20 cellular contexts compared by ENCODE assay signal in the genomic region with DNA sequence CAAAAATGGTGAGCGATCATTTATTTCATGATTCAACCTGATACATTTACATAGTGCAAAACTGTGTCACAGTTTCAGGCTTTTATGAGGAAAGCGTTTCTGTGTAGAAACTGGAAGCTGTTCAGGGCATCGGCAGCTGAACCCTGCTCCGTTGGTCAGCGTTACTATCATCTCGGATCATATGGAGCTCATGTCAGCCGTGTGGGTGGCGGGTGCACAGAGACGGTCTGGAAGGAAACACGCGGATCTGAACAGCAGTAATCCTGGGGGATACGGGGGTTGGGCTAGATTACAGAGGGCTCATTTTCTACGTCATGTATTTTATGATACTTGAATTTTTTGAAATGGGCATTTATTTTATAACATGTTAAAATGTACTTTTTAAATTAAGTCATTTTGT.
"Had no signal": no experiment of that assay in that cellular context is flagged by ENCODE, and none has a peak within 500 bp of the region (broad histone marks: within the 10 kb centered on the region; RNA-seq: fewer than 3 reads in every experiment).

No MANE protein-coding gene starts in this region.

- ATAC-seq: activated naive CD8-positive, alpha-beta T cell treated with anti-CD3 and anti-CD28 coated beads, Interleukin-2, amount 50 U/mL, for 24 hours; body of pancreas; foreskin keratinocyte; left lobe of liver had no signal

- H3K9me3 Mint-ChIP-seq: activated CD4-positive, alpha-beta memory T cell treated with anti-CD3 and anti-CD28 coated beads, Interleukin-2, amount 10 ng/mL, durations not matched to agents 7 days and 5 days; activated CD4-positive, alpha-beta T cell treated with anti-CD3 and anti-CD28 coated beads, Interleukin-2, amount 10 ng/mL, durations not matched to agents 24 days and 14 days; activated naive CD4-positive, alpha-beta T cell treated with anti-CD3 and anti-CD28 coated beads for 36 hours; activated naive CD8-positive, alpha-beta T cell treated with anti-CD3 and anti-CD28 coated beads, Interleukin-2, amount 50 U/mL, for 24 hours; activated T-helper 2 cell treated with anti-CD3 and anti-CD28 coated beads, Interferon-gamma antibody, Interleukin-2, Interleukin-4, amounts not matched to agents 10 μg/mL and 5 μg/mL and 100 μg/mL, durations not matched to agents 14 hours and 24 hours and 36 hours; naive B cell; type B pancreatic cell had no signal

- H3K27me3 ChIP-seq: body of pancreas, foreskin keratinocyte, neural progenitor cell, sigmoid colon had no signal

- H3K27ac ChIP-seq: body of pancreas, foreskin keratinocyte, neural progenitor cell, sigmoid colon, thoracic aorta had no signal

- H3K9ac ChIP-seq: neural progenitor cell had no signal

- DNase-seq: activated CD4-positive, alpha-beta memory T cell treated with anti-CD3 and anti-CD28 coated beads, Interleukin-2, amount 10 ng/mL, durations not matched to agents 7 days and 5 days; activated CD4-positive, alpha-beta T cell treated with anti-CD3 and anti-CD28 coated beads, Interleukin-2, amount 10 ng/mL, durations not matched to agents 24 days and 14 days; activated naive CD4-positive, alpha-beta T cell treated with anti-CD3 and anti-CD28 coated beads for 36 hours; activated naive CD8-positive, alpha-beta T cell treated with anti-CD3 and anti-CD28 coated beads, Interleukin-2, amount 50 U/mL, for 24 hours; body of pancreas; dermis blood vessel endothelial cell; effector CD8-positive, alpha-beta T cell; foreskin keratinocyte; naive B cell; sigmoid colon; stimulated activated CD4-positive, alpha-beta T cell treated with anti-CD3 and anti-CD28 coated beads, Interleukin-4, amount 100 ng/mL, for 1 hour; stimulated activated naive CD4-positive, alpha-beta T cell treated with Interleukin-2 at 50 U/mL for 16 hours; T1000 had no signal

- H3K9me3 ChIP-seq: body of pancreas, sigmoid colon, thoracic aorta had no signal

- H3K4me3 ChIP-seq: body of pancreas, lung, neural progenitor cell, sigmoid colon, smooth muscle cell, thoracic aorta had no signal

- H3K4me1 Mint-ChIP-seq: neural progenitor cell had no signal

- H3K4me3 Mint-ChIP-seq: activated CD4-positive, alpha-beta memory T cell treated with anti-CD3 and anti-CD28 coated beads, Interleukin-2, amount 10 ng/mL, durations not matched to agents 7 days and 5 days; activated CD4-positive, alpha-beta T cell treated with anti-CD3 and anti-CD28 coated beads, Interleukin-2, amount 10 ng/mL, durations not matched to agents 24 days and 14 days; activated naive CD4-positive, alpha-beta T cell treated with anti-CD3 and anti-CD28 coated beads for 36 hours; activated naive CD8-positive, alpha-beta T cell treated with anti-CD3 and anti-CD28 coated beads, Interleukin-2, amount 50 U/mL, for 24 hours; naive B cell; neural progenitor cell; type B pancreatic cell had no signal

- H3K27me3 Mint-ChIP-seq: activated CD4-positive, alpha-beta memory T cell treated with anti-CD3 and anti-CD28 coated beads, Interleukin-2, amount 10 ng/mL, durations not matched to agents 7 days and 5 days; activated CD4-positive, alpha-beta T cell treated with anti-CD3 and anti-CD28 coated beads, Interleukin-2, amount 10 ng/mL, durations not matched to agents 24 days and 14 days; activated naive CD8-positive, alpha-beta T cell treated with anti-CD3 and anti-CD28 coated beads, Interleukin-2, amount 50 U/mL, for 24 hours; naive B cell; type B pancreatic cell had no signal

- H3K27ac Mint-ChIP-seq: activated CD4-positive, alpha-beta T cell treated with anti-CD3 and anti-CD28 coated beads, Interleukin-2, amount 10 ng/mL, durations not matched to agents 24 days and 14 days; activated naive CD4-positive, alpha-beta T cell treated with anti-CD3 and anti-CD28 coated beads for 36 hours; activated naive CD8-positive, alpha-beta T cell treated with anti-CD3 and anti-CD28 coated beads, Interleukin-2, amount 50 U/mL, for 24 hours; activated T-helper 2 cell treated with anti-CD3 and anti-CD28 coated beads, Interferon-gamma antibody, Interleukin-2, Interleukin-4, amounts not matched to agents 10 μg/mL and 5 μg/mL and 100 μg/mL, durations not matched to agents 14 hours and 24 hours and 36 hours; neural progenitor cell; type B pancreatic cell had no signal

- H3K4me1 ChIP-seq: body of pancreas, foreskin keratinocyte, neural progenitor cell, sigmoid colon had no signal

- H3K36me3 ChIP-seq: neural progenitor cell had no signal
